26 cellular contexts compared by ENCODE assay signal in the genomic region with DNA sequence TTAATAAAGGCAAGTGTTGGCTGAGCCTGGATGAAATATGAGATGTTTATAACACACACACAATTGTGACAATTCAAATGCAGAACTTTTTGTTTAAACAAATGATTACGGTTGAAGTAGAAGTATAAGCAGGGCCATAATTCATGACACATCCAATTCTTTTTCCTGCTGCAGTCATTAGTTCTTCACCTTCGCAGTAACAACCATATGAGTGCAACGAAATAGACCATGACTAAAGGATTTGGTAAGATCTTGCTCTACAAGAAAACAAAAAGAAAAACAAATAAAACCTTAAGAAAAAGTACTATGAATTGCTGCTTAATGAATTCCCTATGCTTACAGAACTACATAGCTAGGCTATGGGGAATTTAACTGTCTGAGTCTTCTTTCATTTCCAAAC. TPM values are rescaled to one million over a fixed set of nuclear protein-coding genes. Genes with fewer than 3 reads are reported as not detected.
"Had no signal": no experiment of that assay in that cellular context is flagged by ENCODE, and none has a peak within 500 bp of the region (broad histone marks: within the 10 kb centered on the region; RNA-seq: fewer than 3 reads in every experiment).

No MANE protein-coding gene starts in this region.

- ATAC-seq: activated CD8-positive, alpha-beta memory T cell treated with anti-CD3 and anti-CD28 coated beads, Interleukin-2, amount 10 ng/mL, durations not matched to agents 7 days and 5 days; K562; Panc1; Right ventricle myocardium inferior; T-cell had no signal

- DNase-seq: activated B cell treated with CpG ODN at 0.5 μM for 24 hours; activated CD4-positive, alpha-beta T cell treated with anti-CD3 and anti-CD28 coated beads for 1 hour; activated CD4-positive, alpha-beta T cell treated with anti-CD3 and anti-CD28 coated beads, Interleukin-2, amount 10 ng/mL, durations not matched to agents 24 days and 14 days; activated CD4-positive, alpha-beta T cell treated with anti-CD3 and anti-CD28 coated beads, Interleukin-2, amount 50 U/mL, for 48 hours; activated CD8-positive, alpha-beta memory T cell treated with anti-CD3 and anti-CD28 coated beads, Interleukin-2, amount 10 ng/mL, durations not matched to agents 7 days and 5 days; activated effector memory CD4-positive, alpha-beta T cell treated with Interleukin-2 at 50 U/mL for 16 hours; activated naive CD4-positive, alpha-beta T cell; activated T-cell treated with anti-CD3 and anti-CD28 coated beads, Interleukin-2, amount 50 U/mL, for 24 hours; amniotic stem cell; Kasumi-1; NCI-H1436; NCI-H1694 treated with DMSO at 0.1 percent for 48 hours; NCI-H226; NCI-H82; RPMI8226; T-cell; T-helper 2 cell; T1000 had no signal

- H3K36me3 ChIP-seq: ascending aorta, cardiac muscle cell had no signal

- H3K4me3 ChIP-seq: ascending aorta, cardiac muscle cell, K562, SK-N-MC had no signal

- H3K27ac ChIP-seq: ascending aorta, cardiac muscle cell, SK-N-MC had no signal

- H3K4me1 ChIP-seq: ascending aorta had no signal

- H3K27me3 ChIP-seq: ascending aorta had no signal

- H3K9me3 ChIP-seq: ascending aorta had no signal

RNA-seq across cellular contexts. Expression of a gene that starts 13.9 kb away (rescaled TPM):
- total RNA-seq: activated B cell treated with CpG ODN at 0.5 μM for 24 hours; activated CD4-positive, alpha-beta T cell treated with anti-CD3 and anti-CD28 coated beads, Interleukin-2, amount 10 ng/mL, durations not matched to agents 24 days and 14 days; activated CD8-positive, alpha-beta memory T cell treated with anti-CD3 and anti-CD28 coated beads, Interleukin-2, amount 10 ng/mL, durations not matched to agents 7 days and 5 days; activated T-helper 1 cell treated with anti-CD3 and anti-CD28 coated beads, Interleukin-12 subunit alpha, Interleukin-12 subunit beta, Interleukin-2, Interleukin-4 antibody, amounts not matched to agents 30 ng/mL and 10 ng/mL and 1 ng/mL, durations not matched to agents 14 hours and 24 hours and 36 hours; K562; OCI-LY7 had no signal
